ENCODE assay signal across 8 cellular contexts in genomic region chr14:100238419-100239199, GRCh38. TPM values are rescaled to one million over a fixed set of nuclear protein-coding genes. Genes with fewer than 3 reads are reported as not detected.
A peak's percentile ranks its signal among the peaks of the same experiment; 100 is the strongest.
DNase-seq lines count a peak whose midpoint lies in the region; ATAC-seq and TF ChIP-seq lines count a peak whose summit lies in the region.

YY1 (plus strand) TSS chr14:100239144; CDS start chr14:100239245, 101 bp downstream.

- peak within 1 kb of the TSS; percentile 100 for H3K4me3 ChIP-seq in left ventricle myocardium inferior
- peak within 1 kb of the TSS; percentile 99 for H3K4me3 ChIP-seq in psoas muscle
- peak within 1 kb of the TSS; percentile 96 for H3K4me3 ChIP-seq in urinary bladder (ENCODE audit: low read depth, low read length)

- intact Hi-C loops in left ventricle myocardium inferior (cut with micrococcal nuclease) (no loop called here), psoas muscle (cut with DNase I) (loop anchor here in 1 of 2 donors (5.0 kb wide), 1 partner anchor 69 kb away; the partner anchor contains the start of gene SLC25A29)

- H3K27me3 ChIP-seq in left ventricle myocardium inferior (ENCODE audit: low read depth) (no peaks in the 10 kb centered on the region), psoas muscle (ENCODE audit: insufficient read depth in 3 of 3, low read length in 2 of 3) (no peaks in the 10 kb centered on the region)

- H3K36me3 Mint-ChIP-seq in T-helper 17 cell (ENCODE audit: low read depth) = peaks cover 4% of the 10 kb centered on the region

- peak within 1 kb of the TSS; percentile 97 for H3K4me3 Mint-ChIP-seq in T-helper 17 cell

- H3K27me3 Mint-ChIP-seq in T-helper 17 cell = no peaks in the 10 kb centered on the region

- TF ChIP-seq CTCF in left ventricle myocardium inferior (IDR thresholded peaks at IDR 0.05; ENCODE audit: borderline replicate concordance) = no peak
- TF ChIP-seq CTCF in psoas muscle (IDR thresholded peaks at IDR 0.05) = no peak

- peak; percentile 93 to 99 for DNase-seq in NCI-H187 (lab: John Stamatoyannopoulos, UW)
- DNase-seq in T-helper 17 cell = peak; percentile 99 to 100 (median 100)
- peak; percentile 56 to 99 (median 95) for DNase-seq in amygdala (lab: John Stamatoyannopoulos, UW)
- peak; percentile 100 for DNase-seq in left ventricle myocardium inferior
- DNase-seq in psoas muscle = peak; percentile 100

- H3K36me3 ChIP-seq in left ventricle myocardium inferior (no peaks in the 10 kb centered on the region), psoas muscle (ENCODE audit: insufficient read depth in 1 of 2, low read depth in 1 of 2) (no peaks in the 10 kb centered on the region), urinary bladder (ENCODE audit: insufficient read depth) (no peaks in the 10 kb centered on the region)

- H3K4me1 ChIP-seq in left ventricle myocardium inferior (peaks cover 74% of the 10 kb centered on the region), psoas muscle (peaks cover 47% of the 10 kb centered on the region), urinary bladder (ENCODE audit: insufficient read depth) (no peaks in the 10 kb centered on the region)

- 0 to 1% (median 0%) methylated on average over 59 to 116 of the region's 123 CpGs for WGBS in psoas muscle, 3 donors
- under 1% methylated on average over 108 of the region's 123 CpGs for WGBS in urinary bladder

- peak within 1 kb of the TSS; percentile 94 for H3K27ac Mint-ChIP-seq in T-helper 17 cell

- H3K27ac ChIP-seq in left ventricle myocardium inferior (replicated peaks) (peak within 1 kb of the TSS; percentile 99), psoas muscle (peak within 1 kb of the TSS; percentile 100), urinary bladder (ENCODE audit: low read depth) (peak within 1 kb of the TSS; percentile 99)

- H3K9me3 ChIP-seq in T-helper 17 cell (ENCODE audit: control insufficient read depth, low read length, poor library complexity, severe bottlenecking) (no peaks in the 10 kb centered on the region), left ventricle myocardium inferior (replicated peaks) (no peaks in the 10 kb centered on the region), psoas muscle (no peaks in the 10 kb centered on the region)

- peaks cover 49% of the 10 kb centered on the region for H3K4me1 Mint-ChIP-seq in T-helper 17 cell

- ATAC-seq in GM18502 (IDR thresholded peaks at IDR 0.05; ENCODE audit: poor library complexity, unreplicated experiment) = peak; percentile 83
- peak; percentile 79 for ATAC-seq in HG02943 (IDR thresholded peaks at IDR 0.05; ENCODE audit: low read depth, unreplicated experiment)
- ATAC-seq in T-helper 17 cell = peak; percentile 83
- ATAC-seq in psoas muscle = peak; percentile 86 to 88 (median 86)

RNA-seq across cellular contexts. Expression of gene YY1, which starts in this region (rescaled TPM):
- 10 to 100 TPM; 75.5 to 77.9 TPM for total RNA-seq in T-helper 17 cell
- total RNA-seq in left ventricle myocardium inferior = 44.7 TPM
- 10 to 100 TPM; 44.6 to 58.4 (median 53.3) TPM for total RNA-seq in psoas muscle
- polyA plus RNA-seq in psoas muscle = 10 to 100 TPM; 23.8 to 44.3 (median 34.7) TPM
- total RNA-seq in urinary bladder = 65.5 TPM
- polyA plus RNA-seq in urinary bladder = 33.5 TPM

Comparison
In these comparisons a context has a peak if more than half of its experiments do, and no peak if none do; other contexts are left out.
1. Peak in every context shown above with its lines: DNase-seq, ATAC-seq, H3K4me3 ChIP-seq and H3K27ac ChIP-seq.